Comparison of ENCODE assay signal across 25 cellular contexts in genomic region chr14:84228702-84229101, GRCh38.
"Had no signal": no experiment of that assay in that cellular context is flagged by ENCODE, and none has a peak within 500 bp of the region (broad histone marks: within the 10 kb centered on the region; RNA-seq: fewer than 3 reads in every experiment).

No MANE protein-coding gene starts in this region.

- H3K9me3 ChIP-seq: ascending aorta, breast epithelium, left ventricle myocardium inferior, ovary, prostate gland, right atrium auricular region, tibial artery had no signal

- H3K4me1 ChIP-seq: ascending aorta, breast epithelium, foreskin keratinocyte, prostate gland, right atrium auricular region, tibial artery had no signal

- ATAC-seq: activated CD4-positive, alpha-beta T cell treated with anti-CD3 and anti-CD28 coated beads for 36 hours; activated naive CD4-positive, alpha-beta T cell treated with anti-CD3 and anti-CD28 coated beads, Interleukin-2, amount 50 U/mL, for 72 hours; activated T-helper 17 cell treated with anti-CD3 and anti-CD28 coated beads, Interleukin-2, amount 50 U/mL, for 72 hours; foreskin keratinocyte; natural killer cell treated with Interleukin-12 subunit alpha and Interleukin-12 subunit beta and Interleukin-15 and Interleukin-18, amount 100 ng/mL, for 72 hours; T-helper 17 cell had no signal

- H3K4me3 ChIP-seq: ascending aorta, breast epithelium, coronary artery, left ventricle myocardium inferior, ovary, prostate gland, right atrium auricular region, tibial artery had no signal

- H3K36me3 ChIP-seq: ascending aorta, breast epithelium, left ventricle myocardium inferior, ovary, prostate gland, right atrium auricular region, tibial artery had no signal

- DNase-seq: activated B cell treated with CpG ODN at 0.5 μM for 24 hours; activated CD4-positive, alpha-beta T cell treated with anti-CD3 and anti-CD28 coated beads for 36 hours; activated CD4-positive, alpha-beta T cell treated with anti-CD3 and anti-CD28 coated beads, Interleukin-2, amount 50 U/mL, for 4 hours; activated CD8-positive, alpha-beta memory T cell treated with anti-CD3 and anti-CD28 coated beads for 24 hours; activated CD8-positive, alpha-beta memory T cell treated with anti-CD3 and anti-CD28 coated beads, Interleukin-2, amount 50 U/mL, for 4 hours; activated T-cell treated with anti-CD3 and anti-CD28 coated beads, Interleukin-2, amount 50 U/mL, for 24 hours; endodermal cell; foreskin keratinocyte; immature natural killer cell; kidney glomerular epithelial cell; left ventricle myocardium inferior; midbrain; ovary; stimulated activated CD4-positive, alpha-beta T cell treated with anti-CD3 and anti-CD28 coated beads, Interleukin-12 subunit alpha, Interleukin-12 subunit beta, amount 100 ng/mL, for 4 hours; T-helper 17 cell; tibial artery had no signal

- H3K27ac ChIP-seq: ascending aorta, breast epithelium, coronary artery, epithelial cell of prostate, foreskin keratinocyte, left ventricle myocardium inferior, ovary, prostate gland, right atrium auricular region, tibial artery had no signal

- H3K27me3 ChIP-seq: ascending aorta, breast epithelium, foreskin keratinocyte, ovary, right atrium auricular region, tibial artery had no signal
